In the genomic region with DNA sequence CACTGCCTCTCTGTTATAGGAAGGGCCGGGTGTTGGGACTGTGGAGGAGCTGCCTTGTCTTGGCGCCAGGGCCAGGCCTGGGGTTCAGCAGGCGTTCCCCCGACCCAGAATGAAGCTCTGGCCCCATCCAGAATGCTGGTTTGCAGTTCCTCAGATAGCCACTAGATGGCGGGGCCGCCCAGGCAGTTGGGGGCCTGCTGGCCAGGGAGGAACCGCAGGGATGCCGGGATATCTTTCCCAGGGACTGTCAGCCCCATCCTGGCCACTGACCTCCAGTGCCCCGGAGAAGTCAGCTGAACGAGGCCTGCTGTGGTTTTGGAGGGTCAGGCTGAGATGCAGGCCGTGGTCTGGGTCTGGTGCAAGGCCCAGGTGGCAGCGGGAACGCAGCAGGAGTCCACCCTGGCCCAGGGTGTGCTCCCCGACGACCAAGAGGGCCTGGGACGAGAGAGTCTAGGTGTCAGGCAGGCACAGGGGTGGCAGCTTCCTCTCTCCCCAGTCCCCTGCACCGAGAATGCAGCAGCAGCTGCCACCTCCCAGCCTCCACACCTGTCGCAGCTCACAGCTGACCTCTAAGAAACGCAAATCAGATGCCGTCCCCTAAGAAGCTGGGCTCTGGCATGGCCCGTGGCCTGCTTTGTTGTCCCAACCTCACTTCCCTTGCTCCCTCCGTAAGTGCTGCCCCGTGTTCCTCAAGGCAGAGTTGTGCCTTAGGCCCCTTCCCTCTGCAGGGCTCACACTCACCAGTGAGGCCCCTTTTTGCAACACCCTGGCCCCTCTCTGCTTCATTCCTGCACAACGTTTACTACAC, we compare ENCODE assay signal across 1 cellular context.
TF ChIP-seq lines count a peak whose summit lies in the region.

No MANE protein-coding gene starts in this region.

TF ChIP-seq in HepG2, 621 proteins besides CTCF, POLR2A, EP300 and RAD21 (continued from another document and continues in another):
- TF ChIP-seq REL (CRISPR knock-in tag; conservative IDR thresholded peaks at IDR 0.05) (no peak), HDAC2 (CRISPR knock-in tag; IDR thresholded peaks at IDR 0.05) (peak; percentile 81; the same call in 1 of the 2 replicates), ZMYM4 (CRISPR knock-in tag; IDR thresholded peaks at IDR 0.05) (0 out of 2 replicates have a peak, but pooled peaks have one; percentile 53), ZNF572 (CRISPR knock-in tag; IDR thresholded peaks at IDR 0.05) (peak; percentile 95; the same call in 1 of the 2 replicates), PITX1 (CRISPR knock-in tag; IDR thresholded peaks at IDR 0.05) (no peak; the same call in 1 of the 2 replicates), HIVEP1 (CRISPR knock-in tag; IDR thresholded peaks at IDR 0.05) (peak; percentile 80; the same call in 1 of the 2 replicates), GABPB1 (CRISPR knock-in tag; IDR thresholded peaks at IDR 0.05) (peak; percentile 76), SAP130 (CRISPR knock-in tag; IDR thresholded peaks at IDR 0.05; ENCODE audit: low read depth) (peak; percentile 77), ZBTB20 (CRISPR knock-in tag; IDR thresholded peaks at IDR 0.05; ENCODE audit: borderline replicate concordance, low read depth) (peak; percentile 69; the same call in 1 of the 2 replicates), KLF11 (CRISPR knock-in tag; IDR thresholded peaks at IDR 0.05) (peak; percentile 87), SNRNP70 (IDR thresholded peaks at IDR 0.05; ENCODE audit: low read depth, low read length) (no peak), AGO2 (optimal IDR thresholded peaks at IDR 0.05; ENCODE audit: low read depth, low read length) (no peak), HHEX (CRISPR knock-in tag; IDR thresholded peaks at IDR 0.05) (no peak; the same call in 1 of the 2 replicates), ZNF256 (CRISPR knock-in tag; conservative IDR thresholded peaks at IDR 0.05) (peak; percentile 65), RBAK (CRISPR knock-in tag; IDR thresholded peaks at IDR 0.05) (peak; percentile 28; the same call in 1 of the 2 replicates), MBD4 (IDR thresholded peaks at IDR 0.05; ENCODE audit: borderline replicate concordance, low read length) (no peak), ZNF660 (CRISPR knock-in tag; IDR thresholded peaks at IDR 0.05; ENCODE audit: borderline replicate concordance, low read depth) (no peak), CENPT (CRISPR knock-in tag; IDR thresholded peaks at IDR 0.05; ENCODE audit: low read depth) (0 out of 2 replicates have a peak, but pooled peaks have one; percentile 28), ZNF451 (CRISPR knock-in tag; IDR thresholded peaks at IDR 0.05) (peak; percentile 92), HNRNPLL (IDR thresholded peaks at IDR 0.05; ENCODE audit: low read depth, low read length, poor library complexity, severe bottlenecking) (peak; percentile 65), RXRA (CRISPR knock-in tag; IDR thresholded peaks at IDR 0.05) (peak; percentile 95), ZNF619 (CRISPR knock-in tag; IDR thresholded peaks at IDR 0.05) (peak; percentile 89), TAF1 (CRISPR knock-in tag; IDR thresholded peaks at IDR 0.05) (peak; percentile 73), NONO (IDR thresholded peaks at IDR 0.05) (no peak), NONO (CRISPR knock-in tag; conservative IDR thresholded peaks at IDR 0.05) (peak; percentile 55), PCBP2 (optimal IDR thresholded peaks at IDR 0.05; ENCODE audit: low read depth, low read length, poor library complexity, severe bottlenecking) (no peak), NR2F2 (IDR thresholded peaks at IDR 0.05; ENCODE audit: borderline replicate concordance, low read depth) (peak; percentile 47; the same call in 1 of the 2 replicates), ZNF251 (CRISPR knock-in tag; IDR thresholded peaks at IDR 0.05) (peak; percentile 84; the same call in 1 of the 2 replicates), ATF7-NPFF (CRISPR knock-in tag; IDR thresholded peaks at IDR 0.05; ENCODE audit: low read depth) (no peak), JUNB (CRISPR knock-in tag; IDR thresholded peaks at IDR 0.05; ENCODE audit: borderline replicate concordance) (no peak), ZNF44 (CRISPR knock-in tag; IDR thresholded peaks at IDR 0.05) (peak; percentile 98), ZNF253 (CRISPR knock-in tag; IDR thresholded peaks at IDR 0.05; ENCODE audit: borderline replicate concordance) (peak; percentile 57; the same call in 1 of the 2 replicates), PTBP1 (IDR thresholded peaks at IDR 0.05; ENCODE audit: low read depth, low read length, poor library complexity, severe bottlenecking) (peak; percentile 70), RXRB (CRISPR knock-in tag; IDR thresholded peaks at IDR 0.05; ENCODE audit: borderline replicate concordance) (peak; percentile 83), ZNF383 (CRISPR knock-in tag; IDR thresholded peaks at IDR 0.05; ENCODE audit: borderline replicate concordance) (no peak), ERF (CRISPR knock-in tag; IDR thresholded peaks at IDR 0.05) (peak; percentile 73), SETDB1 (CRISPR knock-in tag; IDR thresholded peaks at IDR 0.05; ENCODE audit: borderline replicate concordance) (no peak), SIN3B (IDR thresholded peaks at IDR 0.05; ENCODE audit: low read length) (0 out of 2 replicates have a peak, but pooled peaks have one; percentile 58), BORCS8-MEF2B (CRISPR knock-in tag; IDR thresholded peaks at IDR 0.05) (peak; percentile 61; the same call in 1 of the 2 replicates), ZNF180 (CRISPR knock-in tag; IDR thresholded peaks at IDR 0.05; ENCODE audit: borderline replicate concordance, low read depth) (no peak; the same call in 1 of the 2 replicates)
- TF ChIP-seq, protein P1, sequence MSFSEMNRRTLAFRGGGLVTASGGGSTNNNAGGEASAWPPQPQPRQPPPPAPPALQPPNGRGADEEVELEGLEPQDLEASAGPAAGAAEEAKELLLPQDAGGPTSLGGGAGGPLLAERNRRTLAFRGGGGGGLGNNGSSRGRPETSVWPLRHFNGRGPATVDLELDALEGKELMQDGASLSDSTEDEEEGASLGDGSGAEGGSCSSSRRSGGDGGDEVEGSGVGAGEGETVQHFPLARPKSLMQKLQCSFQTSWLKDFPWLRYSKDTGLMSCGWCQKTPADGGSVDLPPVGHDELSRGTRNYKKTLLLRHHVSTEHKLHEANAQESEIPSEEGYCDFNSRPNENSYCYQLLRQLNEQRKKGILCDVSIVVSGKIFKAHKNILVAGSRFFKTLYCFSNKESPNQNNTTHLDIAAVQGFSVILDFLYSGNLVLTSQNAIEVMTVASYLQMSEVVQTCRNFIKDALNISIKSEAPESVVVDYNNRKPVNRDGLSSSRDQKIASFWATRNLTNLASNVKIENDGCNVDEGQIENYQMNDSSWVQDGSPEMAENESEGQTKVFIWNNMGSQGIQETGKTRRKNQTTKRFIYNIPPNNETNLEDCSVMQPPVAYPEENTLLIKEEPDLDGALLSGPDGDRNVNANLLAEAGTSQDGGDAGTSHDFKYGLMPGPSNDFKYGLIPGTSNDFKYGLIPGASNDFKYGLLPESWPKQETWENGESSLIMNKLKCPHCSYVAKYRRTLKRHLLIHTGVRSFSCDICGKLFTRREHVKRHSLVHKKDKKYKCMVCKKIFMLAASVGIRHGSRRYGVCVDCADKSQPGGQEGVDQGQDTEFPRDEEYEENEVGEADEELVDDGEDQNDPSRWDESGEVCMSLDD (CRISPR knock-in tag; IDR thresholded peaks at IDR 0.05; ENCODE audit: borderline replicate concordance), result 0 out of 2 replicates have a peak, but pooled peaks have one; percentile 13
- TF ChIP-seq, protein P2, sequence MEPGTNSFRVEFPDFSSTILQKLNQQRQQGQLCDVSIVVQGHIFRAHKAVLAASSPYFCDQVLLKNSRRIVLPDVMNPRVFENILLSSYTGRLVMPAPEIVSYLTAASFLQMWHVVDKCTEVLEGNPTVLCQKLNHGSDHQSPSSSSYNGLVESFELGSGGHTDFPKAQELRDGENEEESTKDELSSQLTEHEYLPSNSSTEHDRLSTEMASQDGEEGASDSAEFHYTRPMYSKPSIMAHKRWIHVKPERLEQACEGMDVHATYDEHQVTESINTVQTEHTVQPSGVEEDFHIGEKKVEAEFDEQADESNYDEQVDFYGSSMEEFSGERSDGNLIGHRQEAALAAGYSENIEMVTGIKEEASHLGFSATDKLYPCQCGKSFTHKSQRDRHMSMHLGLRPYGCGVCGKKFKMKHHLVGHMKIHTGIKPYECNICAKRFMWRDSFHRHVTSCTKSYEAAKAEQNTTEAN (CRISPR knock-in tag; conservative IDR thresholded peaks at IDR 0.05), result peak; percentile 37; the same call in 1 of the 2 replicates
- TF ChIP-seq, protein P3, sequence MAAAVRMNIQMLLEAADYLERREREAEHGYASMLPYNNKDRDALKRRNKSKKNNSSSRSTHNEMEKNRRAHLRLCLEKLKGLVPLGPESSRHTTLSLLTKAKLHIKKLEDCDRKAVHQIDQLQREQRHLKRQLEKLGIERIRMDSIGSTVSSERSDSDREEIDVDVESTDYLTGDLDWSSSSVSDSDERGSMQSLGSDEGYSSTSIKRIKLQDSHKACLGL (CRISPR knock-in tag; IDR thresholded peaks at IDR 0.05), result peak; percentile 72; the same call in 1 of the 2 replicates
- TF ChIP-seq, protein P4, sequence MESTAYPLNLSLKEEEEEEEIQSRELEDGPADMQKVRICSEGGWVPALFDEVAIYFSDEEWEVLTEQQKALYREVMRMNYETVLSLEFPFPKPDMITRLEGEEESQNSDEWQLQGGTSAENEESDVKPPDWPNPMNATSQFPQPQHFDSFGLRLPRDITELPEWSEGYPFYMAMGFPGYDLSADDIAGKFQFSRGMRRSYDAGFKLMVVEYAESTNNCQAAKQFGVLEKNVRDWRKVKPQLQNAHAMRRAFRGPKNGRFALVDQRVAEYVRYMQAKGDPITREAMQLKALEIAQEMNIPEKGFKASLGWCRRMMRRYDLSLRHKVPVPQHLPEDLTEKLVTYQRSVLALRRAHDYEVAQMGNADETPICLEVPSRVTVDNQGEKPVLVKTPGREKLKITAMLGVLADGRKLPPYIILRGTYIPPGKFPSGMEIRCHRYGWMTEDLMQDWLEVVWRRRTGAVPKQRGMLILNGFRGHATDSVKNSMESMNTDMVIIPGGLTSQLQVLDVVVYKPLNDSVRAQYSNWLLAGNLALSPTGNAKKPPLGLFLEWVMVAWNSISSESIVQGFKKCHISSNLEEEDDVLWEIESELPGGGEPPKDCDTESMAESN (CRISPR knock-in tag; conservative IDR thresholded peaks at IDR 0.05), result peak; percentile 92
- TF ChIP-seq, protein P5, sequence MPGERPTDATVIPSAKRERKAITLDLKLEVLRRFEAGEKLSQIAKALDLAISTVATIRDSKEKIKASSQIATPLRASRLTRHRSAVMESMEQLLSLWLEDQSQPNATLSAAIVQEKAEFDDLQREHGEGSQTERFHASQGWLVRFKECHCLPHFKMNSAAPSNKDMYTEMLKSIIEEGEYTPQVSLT (CRISPR knock-in tag; IDR thresholded peaks at IDR 0.05; ENCODE audit: borderline replicate concordance, low read depth), result no peak
- TF ChIP-seq, protein P6, sequence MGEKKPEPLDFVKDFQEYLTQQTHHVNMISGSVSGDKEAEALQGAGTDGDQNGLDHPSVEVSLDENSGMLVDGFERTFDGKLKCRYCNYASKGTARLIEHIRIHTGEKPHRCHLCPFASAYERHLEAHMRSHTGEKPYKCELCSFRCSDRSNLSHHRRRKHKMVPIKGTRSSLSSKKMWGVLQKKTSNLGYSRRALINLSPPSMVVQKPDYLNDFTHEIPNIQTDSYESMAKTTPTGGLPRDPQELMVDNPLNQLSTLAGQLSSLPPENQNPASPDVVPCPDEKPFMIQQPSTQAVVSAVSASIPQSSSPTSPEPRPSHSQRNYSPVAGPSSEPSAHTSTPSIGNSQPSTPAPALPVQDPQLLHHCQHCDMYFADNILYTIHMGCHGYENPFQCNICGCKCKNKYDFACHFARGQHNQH (CRISPR knock-in tag; IDR thresholded peaks at IDR 0.05), result peak; percentile 87
- TF ChIP-seq, protein P7, sequence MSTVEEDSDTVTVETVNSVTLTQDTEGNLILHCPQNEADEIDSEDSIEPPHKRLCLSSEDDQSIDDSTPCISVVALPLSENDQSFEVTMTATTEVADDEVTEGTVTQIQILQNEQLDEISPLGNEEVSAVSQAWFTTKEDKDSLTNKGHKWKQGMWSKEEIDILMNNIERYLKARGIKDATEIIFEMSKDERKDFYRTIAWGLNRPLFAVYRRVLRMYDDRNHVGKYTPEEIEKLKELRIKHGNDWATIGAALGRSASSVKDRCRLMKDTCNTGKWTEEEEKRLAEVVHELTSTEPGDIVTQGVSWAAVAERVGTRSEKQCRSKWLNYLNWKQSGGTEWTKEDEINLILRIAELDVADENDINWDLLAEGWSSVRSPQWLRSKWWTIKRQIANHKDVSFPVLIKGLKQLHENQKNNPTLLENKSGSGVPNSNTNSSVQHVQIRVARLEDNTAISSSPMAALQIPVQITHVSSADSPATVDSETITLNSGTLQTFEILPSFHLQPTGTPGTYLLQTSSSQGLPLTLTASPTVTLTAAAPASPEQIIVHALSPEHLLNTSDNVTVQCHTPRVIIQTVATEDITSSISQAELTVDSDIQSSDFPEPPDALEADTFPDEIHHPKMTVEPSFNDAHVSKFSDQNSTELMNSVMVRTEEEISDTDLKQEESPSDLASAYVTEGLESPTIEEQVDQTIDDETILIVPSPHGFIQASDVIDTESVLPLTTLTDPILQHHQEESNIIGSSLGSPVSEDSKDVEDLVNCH (CRISPR knock-in tag; IDR thresholded peaks at IDR 0.05), result no peak
- TF ChIP-seq, protein P8, sequence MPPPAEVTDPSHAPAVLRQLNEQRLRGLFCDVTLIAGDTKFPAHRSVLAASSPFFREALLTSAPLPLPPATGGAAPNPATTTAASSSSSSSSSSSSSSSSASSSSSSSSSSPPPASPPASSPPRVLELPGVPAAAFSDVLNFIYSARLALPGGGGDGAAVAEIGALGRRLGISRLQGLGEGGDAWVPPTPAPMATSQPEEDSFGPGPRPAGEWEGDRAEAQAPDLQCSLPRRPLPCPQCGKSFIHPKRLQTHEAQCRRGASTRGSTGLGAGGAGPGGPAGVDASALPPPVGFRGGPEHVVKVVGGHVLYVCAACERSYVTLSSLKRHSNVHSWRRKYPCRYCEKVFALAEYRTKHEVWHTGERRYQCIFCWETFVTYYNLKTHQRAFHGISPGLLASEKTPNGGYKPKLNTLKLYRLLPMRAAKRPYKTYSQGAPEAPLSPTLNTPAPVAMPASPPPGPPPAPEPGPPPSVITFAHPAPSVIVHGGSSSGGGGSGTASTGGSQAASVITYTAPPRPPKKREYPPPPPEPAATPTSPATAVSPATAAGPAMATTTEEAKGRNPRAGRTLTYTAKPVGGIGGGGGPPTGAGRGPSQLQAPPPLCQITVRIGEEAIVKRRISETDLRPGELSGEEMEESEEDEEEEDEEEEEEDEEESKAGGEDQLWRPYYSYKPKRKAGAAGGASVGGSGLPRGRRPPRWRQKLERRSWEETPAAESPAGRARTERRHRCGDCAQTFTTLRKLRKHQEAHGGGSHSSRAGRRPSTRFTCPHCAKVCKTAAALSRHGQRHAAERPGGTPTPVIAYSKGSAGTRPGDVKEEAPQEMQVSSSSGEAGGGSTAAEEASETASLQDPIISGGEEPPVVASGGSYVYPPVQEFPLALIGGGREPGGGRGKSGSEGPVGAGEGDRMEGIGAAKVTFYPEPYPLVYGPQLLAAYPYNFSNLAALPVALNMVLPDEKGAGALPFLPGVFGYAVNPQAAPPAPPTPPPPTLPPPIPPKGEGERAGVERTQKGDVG (CRISPR knock-in tag; IDR thresholded peaks at IDR 0.05; ENCODE audit: borderline replicate concordance), result no peak
- TF ChIP-seq, protein P9, sequence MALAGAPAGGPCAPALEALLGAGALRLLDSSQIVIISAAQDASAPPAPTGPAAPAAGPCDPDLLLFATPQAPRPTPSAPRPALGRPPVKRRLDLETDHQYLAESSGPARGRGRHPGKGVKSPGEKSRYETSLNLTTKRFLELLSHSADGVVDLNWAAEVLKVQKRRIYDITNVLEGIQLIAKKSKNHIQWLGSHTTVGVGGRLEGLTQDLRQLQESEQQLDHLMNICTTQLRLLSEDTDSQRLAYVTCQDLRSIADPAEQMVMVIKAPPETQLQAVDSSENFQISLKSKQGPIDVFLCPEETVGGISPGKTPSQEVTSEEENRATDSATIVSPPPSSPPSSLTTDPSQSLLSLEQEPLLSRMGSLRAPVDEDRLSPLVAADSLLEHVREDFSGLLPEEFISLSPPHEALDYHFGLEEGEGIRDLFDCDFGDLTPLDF (CRISPR knock-in tag; IDR thresholded peaks at IDR 0.05), result peak; percentile 31; the same call in 1 of the 2 replicates
